Comparison of ENCODE assay signal across 21 cellular contexts in the genomic region with DNA sequence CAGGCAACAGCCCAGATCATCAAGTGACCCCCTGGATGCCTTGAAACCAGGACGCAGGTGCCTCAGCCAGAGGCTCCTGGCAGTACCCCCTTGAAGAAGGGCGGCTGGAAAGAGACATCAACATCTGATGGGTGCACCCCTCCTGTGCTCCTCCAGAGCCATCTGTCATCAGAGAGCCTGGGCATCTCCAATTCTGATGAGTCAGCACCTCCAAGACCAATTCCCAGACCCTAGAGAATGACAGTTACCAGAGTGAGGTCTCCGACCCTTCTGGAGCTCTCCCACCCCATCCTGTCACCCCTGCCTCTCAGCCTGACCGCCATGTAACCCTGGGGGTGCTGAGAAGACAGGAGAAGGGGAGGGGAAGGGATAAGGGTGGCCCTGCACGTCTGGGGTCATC.
"Had no signal": no experiment of that assay in that cellular context is flagged by ENCODE, and none has a peak within 500 bp of the region (broad histone marks: within the 10 kb centered on the region; RNA-seq: fewer than 3 reads in every experiment).

No MANE protein-coding gene starts in this region.

- H3K4me1 ChIP-seq: colonic mucosa, right atrium auricular region, transverse colon had no signal

- H2AFZ ChIP-seq: hepatocyte had no signal

- ATAC-seq: left cardiac atrium, left ventricle myocardium superior had no signal

- H3K4me3 ChIP-seq: colonic mucosa, hepatocyte, ovary, right atrium auricular region, stomach, thoracic aorta, transverse colon had no signal

- H3K36me3 ChIP-seq: colonic mucosa, ovary, right atrium auricular region, stomach, thoracic aorta, transverse colon had no signal

- DNase-seq: colonic mucosa; effector CD4-positive, alpha-beta T cell; endodermal cell; erythroblast; foreskin melanocyte; kidney; left cardiac atrium; left ventricle myocardium superior; naive thymus-derived CD4-positive, alpha-beta T cell; nucleus accumbens; ovary; small intestine; stimulated activated CD4-positive, alpha-beta T cell treated with anti-CD3 and anti-CD28 coated beads, Interleukin-12 subunit alpha, Interleukin-12 subunit beta, amount 100 ng/mL, for 4 hours; stimulated activated naive CD4-positive, alpha-beta T cell; stomach; substantia nigra; transverse colon had no signal

- H3K27me3 ChIP-seq: colonic mucosa, hepatocyte, ovary, right atrium auricular region, transverse colon had no signal

- FAIRE-seq: endothelial cell of umbilical vein, kidney, small intestine had no signal

- H3K4me2 ChIP-seq: hepatocyte had no signal

- H3K27ac ChIP-seq: colonic mucosa, hepatocyte, ovary, right atrium auricular region, stomach, thoracic aorta, transverse colon had no signal

- H3K9me3 ChIP-seq: colonic mucosa, ovary, stomach, thoracic aorta, transverse colon had no signal
